8 cellular contexts compared by ENCODE assay signal in genomic region chr9:6680797-6681146, GRCh38. TPM values are rescaled to one million over a fixed set of nuclear protein-coding genes. Genes with fewer than 3 reads are reported as not detected.
DNase-seq lines count a peak whose midpoint lies in the region; ATAC-seq and TF ChIP-seq lines count a peak whose summit lies in the region.

No MANE protein-coding gene starts in this region.

- DNase-seq in GM06990 (ENCODE audit: extremely low read depth, insufficient read length), result no peak
- DNase-seq in activated CD4-positive, CD25-positive, alpha-beta regulatory T cell treated with anti-CD3 and anti-CD28 coated beads, Interleukin-2, amount 50 U/mL, for 72 hours, result peak; percentile 75
- peak in 1 of 3 experiments; percentile 35 for DNase-seq in effector memory CD8-positive, alpha-beta T cell
- DNase-seq in mesothelial cell of epicardium (ENCODE audit: low spot score in 2 of 2, unreplicated experiment in 2 of 2), result peak in 1 of 2 experiments; percentile 30
- no peak for DNase-seq in GM19240 (ENCODE audit: insufficient read length, low spot score)

- peaks cover 26% of the 10 kb centered on the region for H3K36me3 Mint-ChIP-seq in effector memory CD8-positive, alpha-beta T cell (ENCODE audit: insufficient read depth)
- no peaks in the 10 kb centered on the region for H3K36me3 Mint-ChIP-seq in mesothelial cell of epicardium
- no peaks in the 10 kb centered on the region for H3K36me3 Mint-ChIP-seq in stimulated activated memory B cell treated with anti-CD40 and anti-IgM and Interleukin-4, amounts not matched to agents 10 μg/mL and 1 μg/mL and 100 μg/mL, for 72 hours

- H3K36me3 ChIP-seq in GM06990 (ENCODE audit: control insufficient read depth, insufficient read depth, low read length) (no peaks in the 10 kb centered on the region), KMS-11 (ENCODE audit: insufficient read depth) (no peaks in the 10 kb centered on the region)

- H3K4me3 Mint-ChIP-seq in effector memory CD8-positive, alpha-beta T cell, result peak overlapping the region; percentile 87 to 98
- H3K4me3 Mint-ChIP-seq in mesothelial cell of epicardium, result peak overlapping the region; percentile 90
- H3K4me3 Mint-ChIP-seq in stimulated activated memory B cell treated with anti-CD40 and anti-IgM and Interleukin-4, amounts not matched to agents 10 μg/mL and 1 μg/mL and 100 μg/mL, for 72 hours, result peak overlapping the region; percentile 99

- H2AFZ ChIP-seq in KMS-11 (ENCODE audit: low read depth), result peak overlapping the region; percentile 65

- peak overlapping the region; percentile 99 to 100 for H3K27ac Mint-ChIP-seq in effector memory CD8-positive, alpha-beta T cell
- H3K27ac Mint-ChIP-seq in mesothelial cell of epicardium, result peak overlapping the region; percentile 99
- H3K27ac Mint-ChIP-seq in stimulated activated memory B cell treated with anti-CD40 and anti-IgM and Interleukin-4, amounts not matched to agents 10 μg/mL and 1 μg/mL and 100 μg/mL, for 72 hours, result peak overlapping the region; percentile 100

- TF ChIP-seq CTCF in GM06990 (IDR thresholded peaks at IDR 0.05; ENCODE audit: insufficient read depth, low read length, poor library complexity, severe bottlenecking) (no peak), KMS-11 (conservative IDR thresholded peaks at IDR 0.05; ENCODE audit: low read depth, low read length) (no peak), mesothelial cell of epicardium (IDR thresholded peaks at IDR 0.05; ENCODE audit: unreplicated experiment) (no peak)

- peaks cover 7% of the 10 kb centered on the region; the same call in 1 of the 2 replicates for H3K79me2 ChIP-seq in KMS-11 (ENCODE audit: insufficient read depth, low read depth)

- no peaks in the 10 kb centered on the region for H4K20me1 ChIP-seq in KMS-11 (ENCODE audit: insufficient read depth)

- peak overlapping the region; percentile 97 for H3K9ac ChIP-seq in KMS-11

- no peaks in the 10 kb centered on the region for H3K9me3 Mint-ChIP-seq in effector memory CD8-positive, alpha-beta T cell
- no peaks in the 10 kb centered on the region for H3K9me3 Mint-ChIP-seq in mesothelial cell of epicardium
- no peaks in the 10 kb centered on the region for H3K9me3 Mint-ChIP-seq in stimulated activated memory B cell treated with anti-CD40 and anti-IgM and Interleukin-4, amounts not matched to agents 10 μg/mL and 1 μg/mL and 100 μg/mL, for 72 hours

- peaks cover 9 to 17% of the 10 kb centered on the region in 2 donors for H3K4me1 Mint-ChIP-seq in effector memory CD8-positive, alpha-beta T cell (ENCODE audit: low read depth in 2 of 2)
- peaks cover 15% of the 10 kb centered on the region for H3K4me1 Mint-ChIP-seq in mesothelial cell of epicardium
- peaks cover 24% of the 10 kb centered on the region for H3K4me1 Mint-ChIP-seq in stimulated activated memory B cell treated with anti-CD40 and anti-IgM and Interleukin-4, amounts not matched to agents 10 μg/mL and 1 μg/mL and 100 μg/mL, for 72 hours

- H3K27me3 ChIP-seq in GM06990 (replicated peaks; ENCODE audit: control insufficient read depth, insufficient read depth, low read length) (no peaks in the 10 kb centered on the region), KMS-11 (ENCODE audit: insufficient read depth, low read depth) (no peaks in the 10 kb centered on the region)

- ATAC-seq in GM21717 (IDR thresholded peaks at IDR 0.05; ENCODE audit: unreplicated experiment), result peak; percentile 25
- ATAC-seq in effector memory CD8-positive, alpha-beta T cell (replicated peaks), result peak; percentile 39
- ATAC-seq in stimulated activated memory B cell treated with anti-CD40 and anti-IgM and Interleukin-4, amounts not matched to agents 10 μg/mL and 1 μg/mL and 100 μg/mL, for 72 hours, result peak; percentile 67

- no peaks in the 10 kb centered on the region for H3K27me3 Mint-ChIP-seq in effector memory CD8-positive, alpha-beta T cell
- no peaks in the 10 kb centered on the region for H3K27me3 Mint-ChIP-seq in mesothelial cell of epicardium (ENCODE audit: low read depth)
- no peaks in the 10 kb centered on the region for H3K27me3 Mint-ChIP-seq in stimulated activated memory B cell treated with anti-CD40 and anti-IgM and Interleukin-4, amounts not matched to agents 10 μg/mL and 1 μg/mL and 100 μg/mL, for 72 hours

- H3K4me3 ChIP-seq in GM06990 (replicated peaks; ENCODE audit: low read depth, low read length), result peak overlapping the region; percentile 81
- H3K4me3 ChIP-seq in KMS-11 (IDR thresholded peaks at IDR 0.05; ENCODE audit: insufficient read depth, low read depth, low read length), result peak overlapping the region; percentile 25

- H3K4me2 ChIP-seq in KMS-11, result peak overlapping the region; percentile 61

- H3K4me1 ChIP-seq in KMS-11 (ENCODE audit: low read depth, poor library complexity, severe bottlenecking), result peaks cover 16% of the 10 kb centered on the region

- H3K27ac ChIP-seq in KMS-11, result peak overlapping the region; percentile 98

RNA-seq across cellular contexts. Expression of gene GLDC, which starts 35.2 kb away (rescaled TPM):
- total RNA-seq in mesothelial cell of epicardium, result 1.0 to 2.0 TPM (median 1.5 TPM) in 3 replicates
